In the genomic region with DNA sequence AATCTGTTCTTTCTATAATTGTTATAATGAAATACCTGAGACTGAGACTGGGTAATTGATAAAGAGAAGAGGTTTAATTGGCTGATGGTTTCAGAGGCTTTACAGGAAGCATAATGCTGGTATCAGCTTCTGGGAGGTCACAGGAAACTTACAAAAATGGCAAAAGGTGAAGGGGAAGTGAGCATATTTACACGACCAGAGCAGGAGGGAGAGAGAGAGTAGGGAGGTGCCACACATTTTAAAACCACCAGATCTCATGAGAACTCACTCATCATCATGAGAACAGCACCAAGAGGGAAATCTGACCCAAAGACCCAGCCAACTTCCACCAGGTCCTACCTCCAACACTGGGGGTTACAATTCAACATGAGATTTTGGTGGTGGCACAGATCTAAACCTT, we compare ENCODE assay signal across 17 cellular contexts. TPM values are rescaled to one million over a fixed set of nuclear protein-coding genes. Genes with fewer than 3 reads are reported as not detected.
A peak's percentile ranks its signal among the peaks of the same experiment; 100 is the strongest.
DNase-seq lines count a peak whose midpoint lies in the region; ATAC-seq and TF ChIP-seq lines count a peak whose summit lies in the region.
"Had no signal": no experiment of that assay in that cellular context is flagged by ENCODE, and none has a peak within 500 bp of the region (broad histone marks: within the 10 kb centered on the region; RNA-seq: fewer than 3 reads in every experiment).

No MANE protein-coding gene starts in this region.

- H3F3A ChIP-seq in PC-3 (ENCODE audit: low read length, unreplicated experiment): no peaks in the 10 kb centered on the region

- H3K4me2 ChIP-seq in PC-3 (ENCODE audit: low read length): no peak overlapping the region

- TF ChIP-seq CTCF in PC-3 (conservative IDR thresholded peaks at IDR 0.05; ENCODE audit: low read depth, low read length): no peak

- H3K9me3 Mint-ChIP-seq in activated naive CD4-positive, alpha-beta T cell treated with anti-CD3 and anti-CD28 coated beads, Interleukin-2, amount 50 U/mL, for 24 hours: peaks cover 5% of the 10 kb centered on the region

- POLR2A ChIA-PET in PC-3 (lab: Charles Lee; ENCODE audit: unreplicated experiment): interaction anchor here (0.6 kb wide), 1 partner anchor 147 kb away, joined by 3 read pairs; no protein-coding TSS in a partner anchor

- intact Hi-C loops in PC-3 (cut with micrococcal nuclease): no loop called here

- H2AFZ ChIP-seq in PC-3 (ENCODE audit: low read length): no peak overlapping the region

- BruUV-seq in PC-3 (replicated peaks; lab: Mats Ljungman, UMichigan): no TSS peak

- H4K20me1 ChIP-seq in PC-3 (ENCODE audit: low read length): no peaks in the 10 kb centered on the region

- H3K79me2 ChIP-seq in PC-3 (ENCODE audit: low read length): no peaks in the 10 kb centered on the region

- ATAC-seq in PC-3: no peak

- no peak overlapping the region for H3K27ac ChIP-seq in PC-3 (ENCODE audit: low read length)
- H3K27ac ChIP-seq: uterus had no signal

- H3K4me1 ChIP-seq in PC-3 (ENCODE audit: insufficient read depth, low read length): peaks cover 31% of the 10 kb centered on the region
- H3K4me1 ChIP-seq: uterus had no signal

- H3K9me2 ChIP-seq in PC-3 (replicated peaks; ENCODE audit: low read length): no peaks in the 10 kb centered on the region

- no peak overlapping the region for H3K4me3 ChIP-seq in PC-3 (ENCODE audit: low read length)
- H3K4me3 ChIP-seq: uterus had no signal

- H3K9ac ChIP-seq in PC-3 (ENCODE audit: low read length): no peak overlapping the region

- peak overlapping the region; percentile 43 for H3K4me3 Mint-ChIP-seq in activated naive CD4-positive, alpha-beta T cell treated with anti-CD3 and anti-CD28 coated beads, Interleukin-2, amount 50 U/mL, for 24 hours
- H3K4me3 Mint-ChIP-seq: endodermal cell had no signal

- peaks cover 89% of the 10 kb centered on the region for H3K4me1 Mint-ChIP-seq in activated naive CD4-positive, alpha-beta T cell treated with anti-CD3 and anti-CD28 coated beads, Interleukin-2, amount 50 U/mL, for 24 hours
- H3K4me1 Mint-ChIP-seq: endodermal cell had no signal

- no peaks in the 10 kb centered on the region for H3K36me3 ChIP-seq in PC-3 (ENCODE audit: low read depth, low read length)
- H3K36me3 ChIP-seq: uterus had no signal

- no peak for DNase-seq in activated naive CD4-positive, alpha-beta T cell treated with anti-CD3 and anti-CD28 coated beads, Interleukin-2, amount 50 U/mL, for 16 hours
- DNase-seq in PC-3 (peak; percentile 4), NCI-H748 treated with DMSO at 0.1 percent for 48 hours (lab: John Stamatoyannopoulos, UW) (no peak), NCI-H69 (lab: John Stamatoyannopoulos, UW) (no peak), cerebellum (ENCODE audit: low spot score) (no peak)
- peak; percentile 19 for DNase-seq in central memory CD4-positive, alpha-beta T cell
- no peak for DNase-seq in stimulated activated CD4-positive, alpha-beta T cell treated with anti-CD3 and anti-CD28 coated beads, Interleukin-2, amount 100 ng/mL, for 24 hours
- DNase-seq: endodermal cell; glutamatergic neuron; left cardiac atrium; NCI-H1092 treated with DMSO at 0.1 percent for 48 hours; NCI-H526; stimulated activated CD4-positive, alpha-beta T cell treated with anti-CD3 and anti-CD28 coated beads, Interleukin-12 subunit alpha, Interleukin-12 subunit beta, amount 100 ng/mL, for 4 hours; uterus had no signal

- CTCF ChIA-PET in PC-3 (lab: Charles Lee): no interaction called here

- peaks cover 27% of the 10 kb centered on the region for H3K36me3 Mint-ChIP-seq in activated naive CD4-positive, alpha-beta T cell treated with anti-CD3 and anti-CD28 coated beads, Interleukin-2, amount 50 U/mL, for 24 hours

- no peaks in the 10 kb centered on the region for H3K9me3 ChIP-seq in PC-3 (ENCODE audit: low read length)
- H3K9me3 ChIP-seq: uterus had no signal

- H3K27me3 Mint-ChIP-seq in activated naive CD4-positive, alpha-beta T cell treated with anti-CD3 and anti-CD28 coated beads, Interleukin-2, amount 50 U/mL, for 24 hours: no peaks in the 10 kb centered on the region

- H3K27ac Mint-ChIP-seq in activated naive CD4-positive, alpha-beta T cell treated with anti-CD3 and anti-CD28 coated beads, Interleukin-2, amount 50 U/mL, for 24 hours: peak overlapping the region; percentile 96
- H3K27ac Mint-ChIP-seq: endodermal cell had no signal

- no peaks in the 10 kb centered on the region for H3K27me3 ChIP-seq in PC-3 (ENCODE audit: low read length)
- H3K27me3 ChIP-seq: uterus had no signal

RNA-seq across cellular contexts. Expression of gene SIRPB1, which starts 2.6 kb away (rescaled TPM):
- 1.7 and 11.6 TPM in 2 replicates for total RNA-seq in PC-3 (2014; rRNA removed)
- 0.73 TPM for total RNA-seq in cerebellum
- total RNA-seq: astrocyte had no signal

RNA-seq across cellular contexts. Expression of gene SIRPG, which starts 35.1 kb away (rescaled TPM):
- total RNA-seq in PC-3 (2014; rRNA removed): 0.86 TPM in 1 of 2 replicates, not detected in the other
- not detected for total RNA-seq in cerebellum
- total RNA-seq: astrocyte, endodermal cell, omental fat pad had no signal

Comparison
In these comparisons a context has a peak if more than half of its experiments do, and no peak if none do; other contexts are left out.
1. DNase-seq: peak in PC-3 (single experiment) and central memory CD4-positive, alpha-beta T cell (single experiment); none in activated naive CD4-positive, alpha-beta T cell treated with anti-CD3 and anti-CD28 coated beads, Interleukin-2, amount 50 U/mL, for 16 hours (single experiment), NCI-H748 treated with DMSO at 0.1 percent for 48 hours (single experiment), NCI-H69 (single experiment), stimulated activated CD4-positive, alpha-beta T cell treated with anti-CD3 and anti-CD28 coated beads, Interleukin-2, amount 100 ng/mL, for 24 hours (0 of 2) and cerebellum (single experiment).